ENCODE assay signal across 17 cellular contexts in genomic region chr17:79851461-79851817, GRCh38. TPM values are rescaled to one million over a fixed set of nuclear protein-coding genes. Genes with fewer than 3 reads are reported as not detected.
A peak's percentile ranks its signal among the peaks of the same experiment; 100 is the strongest.
DNase-seq lines count a peak whose midpoint lies in the region; ATAC-seq, FAIRE-seq and TF ChIP-seq lines count a peak whose summit lies in the region.
"Had no signal": no experiment of that assay in that cellular context is flagged by ENCODE, and none has a peak within 500 bp of the region (broad histone marks: within the 10 kb centered on the region; RNA-seq: fewer than 3 reads in every experiment).

No MANE protein-coding gene starts in this region.

- H2AFZ ChIP-seq in Karpas-422 (ENCODE audit: low read length): no peak overlapping the region

- H3K36me3 ChIP-seq in breast epithelium (no peaks in the 10 kb centered on the region), Karpas-422 (ENCODE audit: insufficient read depth, low read length) (no peaks in the 10 kb centered on the region), mesendoderm (ENCODE audit: control insufficient read depth, insufficient read depth, low read length) (no peaks in the 10 kb centered on the region)
- H3K36me3 ChIP-seq: gastrocnemius medialis, HAP-1, SJCRH30, spleen, tibial artery had no signal

- H3K27me3 Mint-ChIP-seq in MCF 10A (ENCODE audit: insufficient read depth, unreplicated experiment): no peaks in the 10 kb centered on the region

- H3K9ac ChIP-seq in Karpas-422 (ENCODE audit: low read length): no peak overlapping the region
- H3K9ac ChIP-seq in mesendoderm (ENCODE audit: low read length): no peak overlapping the region

- H3K27me3 ChIP-seq in breast epithelium: no peaks in the 10 kb centered on the region
- no peaks in the 10 kb centered on the region for H3K27me3 ChIP-seq in foreskin keratinocyte
- H3K27me3 ChIP-seq in Karpas-422 (ENCODE audit: low read length): no peaks in the 10 kb centered on the region
- H3K27me3 ChIP-seq in mesendoderm (ENCODE audit: insufficient read depth, low read length, poor library complexity): no peaks in the 10 kb centered on the region

- no peak overlapping the region for H2AK5ac ChIP-seq in mesendoderm (ENCODE audit: low read length)

- FAIRE-seq in urothelium cell line (lab: Jason Lieb, UNC): peak; percentile 98

- H2BK120ac ChIP-seq in mesendoderm (ENCODE audit: low read depth, low read length): no peak overlapping the region

- CTCF ChIA-PET in MCF 10A (lab: Yijun Ruan, JAX): interaction anchor here (0.6 to 1.2 kb wide), 7 partner anchors 15 to 781 kb away, joined by 3 to 5 read pairs (median 3); no protein-coding TSS in a partner anchor

- no peaks in the 10 kb centered on the region for H3K9me2 ChIP-seq in Karpas-422 (replicated peaks; ENCODE audit: insufficient read depth, low read length)

- no peak overlapping the region for H3K23ac ChIP-seq in mesendoderm (ENCODE audit: low read length)

- H3K4me1 ChIP-seq in breast epithelium (no peaks in the 10 kb centered on the region), foreskin keratinocyte (no peaks in the 10 kb centered on the region), Karpas-422 (ENCODE audit: low read length) (peaks cover 3% of the 10 kb centered on the region; the same call in 1 of the 2 replicates), mesendoderm (ENCODE audit: control insufficient read depth, low read depth, low read length) (no peaks in the 10 kb centered on the region)
- H3K4me1 ChIP-seq: gastrocnemius medialis had no signal

- no peaks in the 10 kb centered on the region for H4K20me1 ChIP-seq in Karpas-422 (ENCODE audit: insufficient read depth, low read depth, low read length)

- no peak overlapping the region for H3K18ac ChIP-seq in mesendoderm (ENCODE audit: low read length)

- H3K4me2 ChIP-seq in Karpas-422 (ENCODE audit: low read depth, low read length, poor library complexity, severe bottlenecking): no peak overlapping the region
- H3K4me2 ChIP-seq in mesendoderm (ENCODE audit: low read length): no peak overlapping the region

- H3K9me3 ChIP-seq in breast epithelium: no peaks in the 10 kb centered on the region
- no peaks in the 10 kb centered on the region for H3K9me3 ChIP-seq in Karpas-422 (ENCODE audit: low read length)
- H3K9me3 ChIP-seq: gastrocnemius medialis, HAP-1, SJCRH30, spleen, tibial artery had no signal

- peak; percentile 86 for DNase-seq in MCF 10A (ENCODE audit: unreplicated experiment)
- no peak for DNase-seq in breast epithelium (ENCODE audit: low spot score in 2 of 2)
- DNase-seq in NCI-H748 (lab: John Stamatoyannopoulos, UW; ENCODE audit: unreplicated experiment): peak; percentile 92
- DNase-seq in foreskin keratinocyte: peak; percentile 82 to 89
- DNase-seq in urothelium cell line (ENCODE audit: low spot score): peak; percentile 69
- DNase-seq in SKM-1 (lab: John Stamatoyannopoulos, UW; ENCODE audit: unreplicated experiment): no peak
- DNase-seq in Karpas-422: no peak
- DNase-seq in mesendoderm: no peak
- DNase-seq: activated B cell treated with CpG ODN at 0.5 μM for 24 hours, activated T-cell treated with anti-CD3 and anti-CD28 coated beads for 4 hours, gastrocnemius medialis, NCI-H2171 treated with DMSO at 0.1 percent for 48 hours, SJCRH30, spleen, tibial artery had no signal

- H3K56ac ChIP-seq in mesendoderm (ENCODE audit: low read length): no peak overlapping the region

- H3K36me3 Mint-ChIP-seq in MCF 10A (ENCODE audit: insufficient read depth, unreplicated experiment): no peaks in the 10 kb centered on the region

- no CpG with 5 or more reads among the region's 11 CpGs for WGBS in mesendoderm (ENCODE audit: extremely low coverage, insufficient coverage, low lambda C conversion rate)

- H3K79me1 ChIP-seq in mesendoderm (ENCODE audit: low read length): no peaks in the 10 kb centered on the region

- intact Hi-C loops in MCF 10A (cut with micrococcal nuclease): loop anchor here (5.0 kb wide), 1 partner anchor 66 kb away; no protein-coding TSS in a partner anchor
- intact Hi-C loops in breast epithelium (cut with DNase I; ENCODE audit: low total_unique reads): loop anchor here (10.0 kb wide), 1 partner anchor 1617 kb away; the partner anchor contains the start of gene TMEM235

- BruUV-seq in MCF 10A (replicated peaks; lab: Mats Ljungman, UMichigan): no TSS peak

- no peak for TF ChIP-seq POLR2A in breast epithelium (IDR thresholded peaks at IDR 0.05)

- H3K4me3 Mint-ChIP-seq in MCF 10A (ENCODE audit: unreplicated experiment): peak overlapping the region; percentile 22
- H3K4me3 Mint-ChIP-seq: activated B cell treated with CpG ODN at 0.5 μM for 24 hours had no signal

- H3K79me2 ChIP-seq in Karpas-422 (ENCODE audit: low read length) (no peaks in the 10 kb centered on the region), mesendoderm (ENCODE audit: control insufficient read depth, insufficient read depth, low read length) (no peaks in the 10 kb centered on the region)

- peak overlapping the region; percentile 80 for H3K27ac Mint-ChIP-seq in MCF 10A (ENCODE audit: low read depth, unreplicated experiment)
- H3K27ac Mint-ChIP-seq: activated B cell treated with CpG ODN at 0.5 μM for 24 hours had no signal

- no peak overlapping the region for H3K4me3 ChIP-seq in breast epithelium
- no peak overlapping the region for H3K4me3 ChIP-seq in Karpas-422 (ENCODE audit: low read length)
- no peak overlapping the region for H3K4me3 ChIP-seq in mesendoderm (ENCODE audit: low read length)
- H3K4me3 ChIP-seq: gastrocnemius medialis, HAP-1, SJCRH30, spleen, tibial artery had no signal

- H3K4me1 Mint-ChIP-seq in MCF 10A (ENCODE audit: insufficient read depth, unreplicated experiment): peaks cover 18% of the 10 kb centered on the region

- TF ChIP-seq CTCF in MCF 10A (IDR thresholded peaks at IDR 0.05; ENCODE audit: unreplicated experiment): no peak
- TF ChIP-seq CTCF in breast epithelium (IDR thresholded peaks at IDR 0.05): no peak
- no peak for TF ChIP-seq CTCF in foreskin keratinocyte (conservative IDR thresholded peaks at IDR 0.05)

- H3K4ac ChIP-seq in mesendoderm (ENCODE audit: low read depth, low read length): no peak overlapping the region

- H3K27ac ChIP-seq in breast epithelium (no peak overlapping the region), foreskin keratinocyte (peak overlapping the region; percentile 12), Karpas-422 (ENCODE audit: low read length) (no peak overlapping the region), mesendoderm (ENCODE audit: low read depth, low read length) (no peak overlapping the region)
- H3K27ac ChIP-seq: gastrocnemius medialis, SJCRH30, spleen, tibial artery had no signal

- ATAC-seq in foreskin keratinocyte: peak; percentile 31
- ATAC-seq: gastrocnemius medialis, left lobe of liver had no signal

- no peak overlapping the region for H2BK15ac ChIP-seq in mesendoderm (replicated peaks; ENCODE audit: low read depth)

- no peaks in the 10 kb centered on the region for H3K9me3 Mint-ChIP-seq in MCF 10A (ENCODE audit: unreplicated experiment)
- H3K9me3 Mint-ChIP-seq: activated B cell treated with CpG ODN at 0.5 μM for 24 hours had no signal

- H4K5ac ChIP-seq in mesendoderm (ENCODE audit: low read length): no peak overlapping the region

- H4K8ac ChIP-seq in mesendoderm (ENCODE audit: low read depth, low read length): no peak overlapping the region

- H2BK5ac ChIP-seq in mesendoderm (ENCODE audit: low read length): no peak overlapping the region

- POLR2A ChIA-PET in MCF 10A (lab: Yijun Ruan, JAX): interaction anchor here (0.6 to 4.4 kb wide), 7 partner anchors 11 to 142 kb away, joined by 3 to 46 read pairs (median 12); partner anchors contain the start of gene CBX4

RNA-seq across cellular contexts. Expression of gene CBX4, which starts 12.2 kb away (rescaled TPM):
- 85.8 and 89.7 TPM in 2 replicates for total RNA-seq in MCF 10A (2022)
- total RNA-seq in breast epithelium: 10 to 100 TPM; 11.5 to 20.6 (median 13.4) TPM
- 10.5 and 12.4 TPM in 2 replicates for total RNA-seq in foreskin keratinocyte
- polyA plus RNA-seq in foreskin keratinocyte: 7.6 and 7.8 TPM in 2 replicates
- 33.3 and 86.5 TPM in 2 replicates for total RNA-seq in Karpas-422 (2014; rRNA removed; shearing (Covaris generic); ENCODE audit: low replicate concordance)
- polyA plus RNA-seq in mesendoderm (2013, experiment 1 of 2): 3.7 TPM
- polyA plus RNA-seq in mesendoderm (2013, experiment 2 of 2): 3.6 TPM

RNA-seq across cellular contexts. Expression of gene CBX8, which starts 54.6 kb away (rescaled TPM):
- 9.4 and 10.5 TPM in 2 replicates for total RNA-seq in MCF 10A (2022)
- total RNA-seq in breast epithelium: 1 to 10 TPM; 1.9 to 9.2 (median 6.7) TPM
- total RNA-seq in foreskin keratinocyte: 2.9 and 4.5 TPM in 2 replicates
- 4.5 and 4.7 TPM in 2 replicates for polyA plus RNA-seq in foreskin keratinocyte
- total RNA-seq in Karpas-422 (2014; rRNA removed; shearing (Covaris generic); ENCODE audit: low replicate concordance): 8.0 and 26.4 TPM in 2 replicates
- 0.17 TPM for polyA plus RNA-seq in mesendoderm (2013, experiment 1 of 2)
- polyA plus RNA-seq in mesendoderm (2013, experiment 2 of 2): 0.34 TPM

Comparison
In these comparisons a context has a peak if more than half of its experiments do, and no peak if none do; other contexts are left out.
1. DNase-seq: peak in MCF 10A (single experiment), NCI-H748 (single experiment), foreskin keratinocyte (2 of 2) and urothelium cell line (single experiment); none in breast epithelium (0 of 2), SKM-1 (single experiment), Karpas-422 (single experiment) and mesendoderm (single experiment).